ENCODE assay signal across 9 cellular contexts in the genomic region with DNA sequence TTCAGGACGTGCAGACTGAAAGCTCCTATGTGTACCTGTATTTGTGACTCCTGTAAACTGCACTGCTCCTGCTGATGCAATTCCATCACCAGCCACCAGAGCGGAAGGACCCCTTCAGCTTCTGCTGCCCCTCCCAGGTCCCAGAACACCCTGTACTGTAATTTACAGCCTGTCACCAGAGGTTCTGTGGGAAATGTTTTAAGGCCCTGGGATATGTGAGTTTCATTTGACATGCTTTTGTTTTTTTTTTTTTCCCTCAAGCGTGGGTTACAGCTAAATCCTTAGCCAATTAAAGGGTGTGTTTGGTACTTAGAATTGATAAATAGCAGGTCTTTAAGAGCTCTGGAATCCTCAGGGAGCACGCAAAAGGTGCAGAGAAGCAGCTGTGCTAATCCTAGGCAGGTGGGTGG.
DNase-seq lines count a peak whose midpoint lies in the region; ATAC-seq and TF ChIP-seq lines count a peak whose summit lies in the region.
"Had no signal": no experiment of that assay in that cellular context is flagged by ENCODE, and none has a peak within 500 bp of the region (broad histone marks: within the 10 kb centered on the region; RNA-seq: fewer than 3 reads in every experiment).

No MANE protein-coding gene starts in this region.

- TF ChIP-seq POLR2A in breast epithelium (IDR thresholded peaks at IDR 0.05) = no peak

- H3K9me3 ChIP-seq in breast epithelium = no peaks in the 10 kb centered on the region

- TF ChIP-seq CTCF in breast epithelium (IDR thresholded peaks at IDR 0.05) (peak in 2 of 3 donors; percentile 12 to 38), osteocyte (IDR thresholded peaks at IDR 0.05) (peak; percentile 50)

- no peak overlapping the region for H3K4me3 ChIP-seq in breast epithelium

- H3K9me3 Mint-ChIP-seq in activated naive CD8-positive, alpha-beta T cell treated with anti-CD3 and anti-CD28 coated beads, Interleukin-2, amount 50 U/mL, for 24 hours = no peaks in the 10 kb centered on the region
- no peaks in the 10 kb centered on the region for H3K9me3 Mint-ChIP-seq in activated naive CD8-positive, alpha-beta T cell treated with anti-CD3 and anti-CD28 coated beads for 36 hours
- H3K9me3 Mint-ChIP-seq in osteocyte (ENCODE audit: unreplicated experiment) = no peaks in the 10 kb centered on the region

- H3K4me1 ChIP-seq in breast epithelium = no peaks in the 10 kb centered on the region

- H3K4me1 Mint-ChIP-seq in activated naive CD8-positive, alpha-beta T cell treated with anti-CD3 and anti-CD28 coated beads, Interleukin-2, amount 50 U/mL, for 24 hours = no peaks in the 10 kb centered on the region
- H3K4me1 Mint-ChIP-seq in activated naive CD8-positive, alpha-beta T cell treated with anti-CD3 and anti-CD28 coated beads for 36 hours = no peaks in the 10 kb centered on the region
- no peaks in the 10 kb centered on the region for H3K4me1 Mint-ChIP-seq in osteocyte (ENCODE audit: unreplicated experiment)

- DNase-seq in activated naive CD8-positive, alpha-beta T cell treated with anti-CD3 and anti-CD28 coated beads, Interleukin-2, amount 50 U/mL, for 24 hours = peak; percentile 12
- DNase-seq in activated naive CD8-positive, alpha-beta T cell treated with anti-CD3 and anti-CD28 coated beads for 36 hours = no peak
- DNase-seq in NCI-H2029 (lab: John Stamatoyannopoulos, UW) (peak; percentile 44), breast epithelium (ENCODE audit: low spot score in 2 of 2) (no peak), osteocyte (ENCODE audit: extremely low spot score, unreplicated experiment) (no peak), occipital lobe (lab: John Stamatoyannopoulos, UW) (no peak), glomerular visceral epithelial cell (ENCODE audit: extremely low spot score) (no peak)

- H3K27me3 Mint-ChIP-seq in activated naive CD8-positive, alpha-beta T cell treated with anti-CD3 and anti-CD28 coated beads, Interleukin-2, amount 50 U/mL, for 24 hours = no peaks in the 10 kb centered on the region
- no peaks in the 10 kb centered on the region for H3K27me3 Mint-ChIP-seq in activated naive CD8-positive, alpha-beta T cell treated with anti-CD3 and anti-CD28 coated beads for 36 hours
- no peaks in the 10 kb centered on the region for H3K27me3 Mint-ChIP-seq in osteocyte (ENCODE audit: unreplicated experiment)
- H3K27me3 Mint-ChIP-seq: activated naive CD8-positive, alpha-beta T cell had no signal

- intact Hi-C loops in breast epithelium (cut with DNase I; ENCODE audit: low total_unique reads) = no loop called here

- H3K27ac Mint-ChIP-seq in activated naive CD8-positive, alpha-beta T cell treated with anti-CD3 and anti-CD28 coated beads, Interleukin-2, amount 50 U/mL, for 24 hours = no peak overlapping the region
- H3K27ac Mint-ChIP-seq in activated naive CD8-positive, alpha-beta T cell treated with anti-CD3 and anti-CD28 coated beads for 36 hours = no peak overlapping the region
- no peak overlapping the region for H3K27ac Mint-ChIP-seq in osteocyte (ENCODE audit: unreplicated experiment)
- H3K27ac Mint-ChIP-seq: activated naive CD8-positive, alpha-beta T cell had no signal

- no peak overlapping the region for H3K27ac ChIP-seq in breast epithelium

- no peak for ATAC-seq in activated naive CD8-positive, alpha-beta T cell treated with anti-CD3 and anti-CD28 coated beads, Interleukin-2, amount 50 U/mL, for 24 hours
- ATAC-seq in HG02763 (IDR thresholded peaks at IDR 0.05; ENCODE audit: unreplicated experiment) = peak; percentile 43

- no peaks in the 10 kb centered on the region for H3K36me3 Mint-ChIP-seq in activated naive CD8-positive, alpha-beta T cell treated with anti-CD3 and anti-CD28 coated beads, Interleukin-2, amount 50 U/mL, for 24 hours (ENCODE audit: low read depth)
- H3K36me3 Mint-ChIP-seq in activated naive CD8-positive, alpha-beta T cell treated with anti-CD3 and anti-CD28 coated beads for 36 hours = no peaks in the 10 kb centered on the region
- H3K36me3 Mint-ChIP-seq in osteocyte (ENCODE audit: unreplicated experiment) = peaks cover 23% of the 10 kb centered on the region
- H3K36me3 Mint-ChIP-seq: activated naive CD8-positive, alpha-beta T cell had no signal

- no peaks in the 10 kb centered on the region for H3K27me3 ChIP-seq in breast epithelium

- no peaks in the 10 kb centered on the region for H3K36me3 ChIP-seq in breast epithelium

- no peak overlapping the region for H3K4me3 Mint-ChIP-seq in activated naive CD8-positive, alpha-beta T cell treated with anti-CD3 and anti-CD28 coated beads, Interleukin-2, amount 50 U/mL, for 24 hours
- H3K4me3 Mint-ChIP-seq in activated naive CD8-positive, alpha-beta T cell treated with anti-CD3 and anti-CD28 coated beads for 36 hours = no peak overlapping the region
- H3K4me3 Mint-ChIP-seq in osteocyte (ENCODE audit: unreplicated experiment) = no peak overlapping the region
- H3K4me3 Mint-ChIP-seq: activated naive CD8-positive, alpha-beta T cell had no signal

Comparison
In these comparisons a context has a peak if more than half of its experiments do, and no peak if none do; other contexts are left out.
1. DNase-seq: peak in activated naive CD8-positive, alpha-beta T cell treated with anti-CD3 and anti-CD28 coated beads, Interleukin-2, amount 50 U/mL, for 24 hours (single experiment) and NCI-H2029 (single experiment); none in activated naive CD8-positive, alpha-beta T cell treated with anti-CD3 and anti-CD28 coated beads for 36 hours (single experiment), breast epithelium (0 of 2), osteocyte (single experiment), occipital lobe (single experiment) and glomerular visceral epithelial cell (single experiment).